ENCODE assay signal across 19 cellular contexts in the genomic region with DNA sequence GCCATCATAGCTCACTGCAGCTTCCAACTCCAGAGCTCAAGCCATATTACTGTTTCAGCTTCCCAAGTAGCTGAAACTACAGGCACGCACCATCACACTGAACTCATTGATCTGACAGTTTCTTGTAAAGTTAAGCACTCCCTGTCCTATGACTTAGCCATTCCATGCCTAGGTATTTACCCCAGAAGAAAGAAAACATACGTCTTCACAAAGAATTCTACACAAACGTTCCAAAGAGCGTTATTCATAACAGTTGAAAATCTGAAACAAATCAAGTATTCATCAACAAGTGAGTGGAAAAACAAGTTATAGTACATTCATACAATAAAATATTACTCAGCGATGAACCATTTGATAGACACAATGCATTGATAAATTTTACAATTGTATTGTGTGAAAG. TPM values are rescaled to one million over a fixed set of nuclear protein-coding genes. Genes with fewer than 3 reads are reported as not detected.
"Had no signal": no experiment of that assay in that cellular context is flagged by ENCODE, and none has a peak within 500 bp of the region (broad histone marks: within the 10 kb centered on the region; RNA-seq: fewer than 3 reads in every experiment).

No MANE protein-coding gene starts in this region.

- H3K4me3 ChIP-seq: coronary artery, sigmoid colon, suprapubic skin had no signal

- H3K4me1 ChIP-seq: sigmoid colon, suprapubic skin had no signal

- H3K27me3 ChIP-seq: sigmoid colon, suprapubic skin had no signal

- H3K27ac ChIP-seq: coronary artery, sigmoid colon, suprapubic skin had no signal

- DNase-seq: activated CD4-positive, alpha-beta T cell treated with anti-CD3 and anti-CD28 coated beads, Interleukin-2, amount 10 ng/mL, durations not matched to agents 7 days and 5 days; activated CD4-positive, CD25-positive, alpha-beta regulatory T cell; activated CD8-positive, alpha-beta memory T cell treated with anti-CD3 and anti-CD28 coated beads for 24 hours; activated naive CD4-positive, alpha-beta T cell treated with Interleukin-2 at 50 U/mL for 16 hours; activated naive CD8-positive, alpha-beta T cell treated with anti-CD3 and anti-CD28 coated beads, Interleukin-2, amount 50 U/mL, for 24 hours; effector CD4-positive, alpha-beta T cell; sigmoid colon; stimulated activated CD4-positive, alpha-beta T cell treated with anti-CD3 and anti-CD28 coated beads, Interleukin-4, amount 100 ng/mL, for 1 hour; stimulated activated CD8-positive, alpha-beta memory T cell treated with anti-CD3 and anti-CD28 coated beads, Interleukin-4, amount 100 ng/mL, for 48 hours; stimulated activated naive CD8-positive, alpha-beta T cell treated with anti-CD3 and anti-CD28 coated beads, Interleukin-15, Interleukin-2, amounts not matched to agents 100 U/mL and 50 U/mL, for 24 hours; T-helper 2 cell had no signal

- H3K9me3 ChIP-seq: sigmoid colon, suprapubic skin had no signal

- ATAC-seq: activated naive CD8-positive, alpha-beta T cell treated with anti-CD3 and anti-CD28 coated beads, Interleukin-2, amount 50 U/mL, for 24 hours; left lobe of liver; stimulated activated naive CD8-positive, alpha-beta T cell treated with anti-CD3 and anti-CD28 coated beads, Interleukin-15, Interleukin-2, amounts not matched to agents 100 U/mL and 50 U/mL, for 24 hours had no signal

- H3K36me3 ChIP-seq: sigmoid colon, suprapubic skin had no signal

- FAIRE-seq: endothelial cell of umbilical vein had no signal

RNA-seq across cellular contexts. Expression of a gene that starts 7.8 kb away (rescaled TPM):
- total RNA-seq: activated CD4-positive, alpha-beta T cell treated with anti-CD3 and anti-CD28 coated beads, Interleukin-2, amount 10 ng/mL, durations not matched to agents 7 days and 5 days; cardiac septum; endothelial cell of umbilical vein; left lobe of liver; omental fat pad; sigmoid colon; ureter had no signal
- polyA plus RNA-seq: endothelial cell of umbilical vein, sigmoid colon had no signal

RNA-seq across cellular contexts. Expression of a gene that starts 31.5 kb away (rescaled TPM):
- total RNA-seq: activated CD4-positive, alpha-beta T cell treated with anti-CD3 and anti-CD28 coated beads, Interleukin-2, amount 10 ng/mL, durations not matched to agents 7 days and 5 days; cardiac septum; endothelial cell of umbilical vein; left lobe of liver; omental fat pad; pulmonary artery endothelial cell; sigmoid colon; suprapubic skin; ureter had no signal
- polyA plus RNA-seq: endothelial cell of umbilical vein, sigmoid colon had no signal

RNA-seq across cellular contexts. Expression of a gene that starts 41.9 kb away (rescaled TPM):
- total RNA-seq: activated CD4-positive, alpha-beta T cell treated with anti-CD3 and anti-CD28 coated beads, Interleukin-2, amount 10 ng/mL, durations not matched to agents 7 days and 5 days; cardiac septum; endothelial cell of umbilical vein; left lobe of liver; omental fat pad; pulmonary artery endothelial cell; sigmoid colon; ureter had no signal
- polyA plus RNA-seq: endothelial cell of umbilical vein, sigmoid colon had no signal
